1 cellular context compared by ENCODE assay signal in genomic region chr4:164821711-164822110, GRCh38.
TF ChIP-seq lines count a peak whose summit lies in the region.

No MANE protein-coding gene starts in this region.

TF ChIP-seq in H1, 55 proteins besides CTCF, POLR2A, EP300 and RAD21:
- TF ChIP-seq CHD7 (IDR thresholded peaks at IDR 0.05; ENCODE audit: insufficient replicate concordance, low read length) (peak; percentile 26), HDAC2 (IDR thresholded peaks at IDR 0.05; ENCODE audit: borderline replicate concordance in 1 of 2, low read depth in 2 of 2, low read length in 2 of 2) (no peak)
